8 cellular contexts compared by ENCODE assay signal in genomic region chr9:131423171-131423581, GRCh38. TPM values are rescaled to one million over a fixed set of nuclear protein-coding genes. Genes with fewer than 3 reads are reported as not detected.
DNase-seq lines count a peak whose midpoint lies in the region; ATAC-seq and TF ChIP-seq lines count a peak whose summit lies in the region.

No MANE protein-coding gene starts in this region.

- POLR2A ChIA-PET in CD4-positive, alpha-beta T cell (lab: Charles Lee) = interaction anchor here (0.8 to 1.9 kb wide), 3 partner anchors 11 to 73 kb away, joined by 4 to 5 read pairs (median 4); no protein-coding TSS in a partner anchor
- POLR2A ChIA-PET in activated CD8-positive, alpha-beta T cell treated with anti-CD3 and anti-CD28 coated beads, Interleukin-2, amount 10 ng/mL, durations not matched to agents 7 days and 5 days (lab: Charles Lee) = no interaction called here

- H3K27me3 Mint-ChIP-seq in CD4-positive, alpha-beta T cell = no peaks in the 10 kb centered on the region
- H3K27me3 Mint-ChIP-seq in activated CD8-positive, alpha-beta T cell treated with anti-CD3 and anti-CD28 coated beads, Interleukin-2, amount 10 ng/mL, durations not matched to agents 7 days and 5 days (ENCODE audit: low read depth) = no peaks in the 10 kb centered on the region
- H3K27me3 Mint-ChIP-seq in osteocyte (ENCODE audit: unreplicated experiment) = no peaks in the 10 kb centered on the region

- H3K27me3 ChIP-seq in CD4-positive, alpha-beta T cell (ENCODE audit: control insufficient read depth, insufficient read depth, low read length) = no peaks in the 10 kb centered on the region

- H3K4me1 Mint-ChIP-seq in CD4-positive, alpha-beta T cell (ENCODE audit: low read depth) = peaks cover 81% of the 10 kb centered on the region
- peaks cover 64% of the 10 kb centered on the region for H3K4me1 Mint-ChIP-seq in activated CD8-positive, alpha-beta T cell treated with anti-CD3 and anti-CD28 coated beads, Interleukin-2, amount 10 ng/mL, durations not matched to agents 7 days and 5 days (ENCODE audit: low read depth)
- peaks cover 54% of the 10 kb centered on the region for H3K4me1 Mint-ChIP-seq in osteocyte (ENCODE audit: unreplicated experiment)

- H3K9me3 ChIP-seq in CD4-positive, alpha-beta T cell (ENCODE audit: control insufficient read depth, low read length) = no peaks in the 10 kb centered on the region

- peak in 1 of 10 experiments; percentile 17 for DNase-seq in CD4-positive, alpha-beta T cell
- DNase-seq in HK-2 (ENCODE audit: unreplicated experiment) (peak; percentile 94), head of caudate nucleus (peak; percentile 14 to 86 (median 68)), osteocyte (ENCODE audit: extremely low spot score, unreplicated experiment) (no peak)
- DNase-seq in activated CD8-positive, alpha-beta T cell treated with anti-CD3 and anti-CD28 coated beads, Interleukin-2, amount 10 ng/mL, durations not matched to agents 7 days and 5 days = no peak
- no peak for DNase-seq in stimulated activated CD4-positive, alpha-beta T cell treated with anti-CD3 and anti-CD28 coated beads, Interleukin-4, amount 100 ng/mL, for 24 hours

- peak; percentile 57 for ATAC-seq in CD4-positive, alpha-beta T cell (ENCODE audit: poor library complexity)
- ATAC-seq in activated CD8-positive, alpha-beta T cell treated with anti-CD3 and anti-CD28 coated beads, Interleukin-2, amount 10 ng/mL, durations not matched to agents 7 days and 5 days = peak; percentile 12
- ATAC-seq in HG03139 (IDR thresholded peaks at IDR 0.05; ENCODE audit: unreplicated experiment) = no peak
- ATAC-seq in HG03571 (IDR thresholded peaks at IDR 0.05; ENCODE audit: unreplicated experiment) = no peak

- TF ChIP-seq CTCF in CD4-positive, alpha-beta T cell (IDR thresholded peaks at IDR 0.05) = no peak
- no peak for TF ChIP-seq CTCF in osteocyte (IDR thresholded peaks at IDR 0.05)

- H3K27ac ChIP-seq in CD4-positive, alpha-beta T cell (ENCODE audit: low read depth, low read length) = no peak overlapping the region

- peak overlapping the region; percentile 70 for H3K27ac Mint-ChIP-seq in CD4-positive, alpha-beta T cell
- H3K27ac Mint-ChIP-seq in activated CD8-positive, alpha-beta T cell treated with anti-CD3 and anti-CD28 coated beads, Interleukin-2, amount 10 ng/mL, durations not matched to agents 7 days and 5 days = peak overlapping the region; percentile 74
- peak overlapping the region; percentile 75 for H3K27ac Mint-ChIP-seq in osteocyte (ENCODE audit: unreplicated experiment)

- intact Hi-C loops in CD4-positive, alpha-beta T cell (cut with DNase I, micrococcal nuclease) = no loop called here
- intact Hi-C loops in head of caudate nucleus (cut with DNase I) = no loop called here

- H3K36me3 Mint-ChIP-seq in CD4-positive, alpha-beta T cell (ENCODE audit: low read depth) = peaks cover 45% of the 10 kb centered on the region
- peaks cover 62% of the 10 kb centered on the region for H3K36me3 Mint-ChIP-seq in activated CD8-positive, alpha-beta T cell treated with anti-CD3 and anti-CD28 coated beads, Interleukin-2, amount 10 ng/mL, durations not matched to agents 7 days and 5 days (ENCODE audit: low read depth)
- H3K36me3 Mint-ChIP-seq in osteocyte (ENCODE audit: unreplicated experiment) = no peaks in the 10 kb centered on the region

- CTCF ChIA-PET in CD4-positive, alpha-beta T cell (lab: Charles Lee) = no interaction called here
- CTCF ChIA-PET in activated CD8-positive, alpha-beta T cell treated with anti-CD3 and anti-CD28 coated beads, Interleukin-2, amount 10 ng/mL, durations not matched to agents 7 days and 5 days (lab: Charles Lee) = no interaction called here

- H3K4me3 Mint-ChIP-seq in CD4-positive, alpha-beta T cell = peak overlapping the region; percentile 52
- H3K4me3 Mint-ChIP-seq in activated CD8-positive, alpha-beta T cell treated with anti-CD3 and anti-CD28 coated beads, Interleukin-2, amount 10 ng/mL, durations not matched to agents 7 days and 5 days = no peak overlapping the region
- H3K4me3 Mint-ChIP-seq in osteocyte (ENCODE audit: unreplicated experiment) = no peak overlapping the region

- no peaks in the 10 kb centered on the region for H3K9me3 Mint-ChIP-seq in CD4-positive, alpha-beta T cell
- H3K9me3 Mint-ChIP-seq in activated CD8-positive, alpha-beta T cell treated with anti-CD3 and anti-CD28 coated beads, Interleukin-2, amount 10 ng/mL, durations not matched to agents 7 days and 5 days (ENCODE audit: insufficient read depth) = no peaks in the 10 kb centered on the region
- no peaks in the 10 kb centered on the region for H3K9me3 Mint-ChIP-seq in osteocyte (ENCODE audit: unreplicated experiment)

RNA-seq across cellular contexts. Expression of gene PRRC2B, which starts 29.3 kb away (rescaled TPM):
- 100 to 1,000 TPM; 256 to 268 TPM for total RNA-seq in CD4-positive, alpha-beta T cell
- 100 to 1,000 TPM; 215 to 216 TPM for total RNA-seq in activated CD8-positive, alpha-beta T cell treated with anti-CD3 and anti-CD28 coated beads, Interleukin-2, amount 10 ng/mL, durations not matched to agents 7 days and 5 days
- total RNA-seq in osteocyte = 285 and 290 TPM in 2 replicates

Comparison
In these comparisons a context has a peak if more than half of its experiments do, and no peak if none do; other contexts are left out.
1. ATAC-seq: peak in CD4-positive, alpha-beta T cell (single experiment) and activated CD8-positive, alpha-beta T cell treated with anti-CD3 and anti-CD28 coated beads, Interleukin-2, amount 10 ng/mL, durations not matched to agents 7 days and 5 days (single experiment); none in HG03139 (single experiment) and HG03571 (single experiment).
2. DNase-seq: peak in HK-2 (single experiment) and head of caudate nucleus (42 of 42); none in activated CD8-positive, alpha-beta T cell treated with anti-CD3 and anti-CD28 coated beads, Interleukin-2, amount 10 ng/mL, durations not matched to agents 7 days and 5 days (single experiment), osteocyte (single experiment) and stimulated activated CD4-positive, alpha-beta T cell treated with anti-CD3 and anti-CD28 coated beads, Interleukin-4, amount 100 ng/mL, for 24 hours (single experiment).
3. Peak in every context shown above with its lines, with median percentiles within 50 percentile points of each other: H3K27ac Mint-ChIP-seq.